ENCODE assay signal across 27 cellular contexts in the genomic region with DNA sequence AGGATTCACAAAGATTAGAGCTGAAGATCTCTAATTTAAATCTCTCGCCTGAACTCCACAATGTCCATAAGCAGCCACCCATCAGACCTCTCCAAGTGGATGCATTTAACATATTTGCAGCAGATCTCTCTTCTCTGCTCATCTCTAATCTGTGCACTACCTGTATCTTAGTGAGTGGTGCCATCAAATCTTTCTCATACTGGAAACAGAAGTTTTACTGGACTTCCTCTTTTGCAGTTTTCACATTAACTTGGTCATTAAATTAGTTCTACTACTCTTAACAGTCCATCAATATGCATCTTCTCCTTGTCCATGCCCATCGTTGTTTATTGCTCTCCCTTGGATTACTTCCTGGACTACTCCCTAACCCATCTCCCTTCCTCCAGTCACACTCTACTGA.
"Had no signal": no experiment of that assay in that cellular context is flagged by ENCODE, and none has a peak within 500 bp of the region (broad histone marks: within the 10 kb centered on the region; RNA-seq: fewer than 3 reads in every experiment).

No MANE protein-coding gene starts in this region.

- H3K27me3 Mint-ChIP-seq: activated B cell treated with CpG ODN at 0.5 μM for 24 hours; activated CD4-positive, alpha-beta memory T cell treated with anti-CD3 and anti-CD28 coated beads, Interleukin-2, amount 10 ng/mL, durations not matched to agents 7 days and 5 days; activated naive CD8-positive, alpha-beta T cell; effector memory CD8-positive, alpha-beta T cell; memory B cell; T-cell had no signal

- H3K4me2 ChIP-seq: hepatocyte had no signal

- ATAC-seq: effector memory CD8-positive, alpha-beta T cell; esophagus mucosa; pancreas; psoas muscle; T-cell had no signal

- H3K36me3 Mint-ChIP-seq: immature natural killer cell, memory B cell had no signal

- H3K27me3 ChIP-seq: adrenal gland, dorsolateral prefrontal cortex, hepatocyte, pancreas, right atrium auricular region, spleen, upper lobe of left lung had no signal

- H3K27ac ChIP-seq: adrenal gland, dorsolateral prefrontal cortex, hepatocyte, pancreas, psoas muscle, right atrium auricular region, spleen, upper lobe of left lung had no signal

- DNase-seq: activated B cell treated with CpG ODN at 0.5 μM for 24 hours; activated CD4-positive, alpha-beta memory T cell treated with anti-CD3 and anti-CD28 coated beads, Interleukin-2, amount 10 ng/mL, durations not matched to agents 7 days and 5 days; activated CD4-positive, alpha-beta T cell treated with anti-CD3 and anti-CD28 coated beads for 4 hours; adrenal gland; central memory CD4-positive, alpha-beta T cell; dorsolateral prefrontal cortex; effector memory CD8-positive, alpha-beta T cell; glutamatergic neuron; immature natural killer cell; pancreas; psoas muscle; spleen; stimulated activated CD4-positive, alpha-beta T cell treated with anti-CD3 and anti-CD28 coated beads, Interleukin-4, amount 100 ng/mL, for 1 hour; stimulated activated naive CD4-positive, alpha-beta T cell treated with Interleukin-2 at 50 U/mL for 16 hours; T-cell; upper lobe of left lung had no signal

- H3K4me3 ChIP-seq: adrenal gland, dorsolateral prefrontal cortex, hepatocyte, pancreas, psoas muscle, right atrium auricular region, spleen, upper lobe of left lung had no signal

- H3K4me3 Mint-ChIP-seq: activated B cell treated with CpG ODN at 0.5 μM for 24 hours; activated CD4-positive, alpha-beta memory T cell treated with anti-CD3 and anti-CD28 coated beads, Interleukin-2, amount 10 ng/mL, durations not matched to agents 7 days and 5 days; activated naive CD8-positive, alpha-beta T cell; activated T-helper 1 cell treated with anti-CD3 and anti-CD28 coated beads, Interleukin-12 subunit alpha, Interleukin-12 subunit beta, Interleukin-2, Interleukin-4 antibody, amounts not matched to agents 30 ng/mL and 10 ng/mL and 1 ng/mL, durations not matched to agents 14 hours and 24 hours and 36 hours; effector memory CD8-positive, alpha-beta T cell; immature natural killer cell; memory B cell; nephron; T-cell had no signal

- H3K4me1 ChIP-seq: adrenal gland, pancreas, psoas muscle, right atrium auricular region had no signal

- H3K9me3 Mint-ChIP-seq: activated B cell treated with CpG ODN at 0.5 μM for 24 hours; activated CD4-positive, alpha-beta memory T cell treated with anti-CD3 and anti-CD28 coated beads, Interleukin-2, amount 10 ng/mL, durations not matched to agents 7 days and 5 days; activated T-helper 1 cell treated with anti-CD3 and anti-CD28 coated beads, Interleukin-12 subunit alpha, Interleukin-12 subunit beta, Interleukin-2, Interleukin-4 antibody, amounts not matched to agents 30 ng/mL and 10 ng/mL and 1 ng/mL, durations not matched to agents 14 hours and 24 hours and 36 hours; effector memory CD8-positive, alpha-beta T cell; immature natural killer cell; memory B cell; T-cell had no signal

- H3K79me2 ChIP-seq: hepatocyte had no signal

- H3K4me1 Mint-ChIP-seq: activated B cell treated with CpG ODN at 0.5 μM for 24 hours, immature natural killer cell, memory B cell had no signal

- FAIRE-seq: astrocyte, colon, endothelial cell of umbilical vein, frontal cortex, pancreas had no signal

- H3K27ac Mint-ChIP-seq: activated B cell treated with CpG ODN at 0.5 μM for 24 hours; activated CD4-positive, alpha-beta memory T cell treated with anti-CD3 and anti-CD28 coated beads, Interleukin-2, amount 10 ng/mL, durations not matched to agents 7 days and 5 days; activated T-helper 1 cell treated with anti-CD3 and anti-CD28 coated beads, Interleukin-12 subunit alpha, Interleukin-12 subunit beta, Interleukin-2, Interleukin-4 antibody, amounts not matched to agents 30 ng/mL and 10 ng/mL and 1 ng/mL, durations not matched to agents 14 hours and 24 hours and 36 hours; immature natural killer cell; memory B cell; nephron had no signal

- H3K9me3 ChIP-seq: adrenal gland, pancreas, psoas muscle, right atrium auricular region, spleen, upper lobe of left lung had no signal

- H2AFZ ChIP-seq: hepatocyte had no signal

- H3K36me3 ChIP-seq: adrenal gland, pancreas, right atrium auricular region, spleen, upper lobe of left lung had no signal
